Comparison of ENCODE assay signal across 16 cellular contexts in the genomic region with DNA sequence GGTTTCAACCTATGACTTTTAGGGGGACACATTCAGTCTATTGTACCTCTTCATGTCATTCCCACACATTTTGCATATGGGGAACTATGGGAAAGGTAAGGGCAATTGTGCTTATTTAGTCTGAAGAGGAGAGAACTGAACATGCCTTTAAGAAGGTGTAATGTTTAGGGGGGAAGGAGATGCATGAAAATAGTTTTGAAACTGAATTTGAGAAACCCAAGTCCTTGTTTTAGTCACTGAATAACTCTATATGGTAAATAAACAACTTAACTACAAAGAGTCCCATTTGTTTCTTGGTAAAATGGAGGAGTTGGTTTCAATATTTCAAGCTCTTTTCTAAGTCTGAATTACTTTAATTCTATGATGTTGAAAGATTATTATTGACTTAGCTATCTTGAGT.
DNase-seq lines count a peak whose midpoint lies in the region; ATAC-seq lines count a peak whose summit lies in the region.
"Had no signal": no experiment of that assay in that cellular context is flagged by ENCODE, and none has a peak within 500 bp of the region (broad histone marks: within the 10 kb centered on the region; RNA-seq: fewer than 3 reads in every experiment).

No MANE protein-coding gene starts in this region.

- DNase-seq in kidney tubule cell (ENCODE audit: low spot score) = no peak
- DNase-seq in activated T-helper 2 cell treated with anti-CD3 and anti-CD28 coated beads, Interferon-gamma antibody, Interleukin-2, Interleukin-4, amounts not matched to agents 10 μg/mL and 5 μg/mL and 100 μg/mL, durations not matched to agents 14 hours and 24 hours and 36 hours (ENCODE audit: low spot score) = no peak
- DNase-seq: ACHN; BE2C; C1 segment of cervical spinal cord; CD4-positive, CD25-positive, alpha-beta regulatory T cell; CD8-positive, alpha-beta memory T cell; COR-L47; GF-D8; H9; IMR-90 had no signal

- H3K36me3 Mint-ChIP-seq in activated T-helper 2 cell treated with anti-CD3 and anti-CD28 coated beads, Interferon-gamma antibody, Interleukin-2, Interleukin-4, amounts not matched to agents 10 μg/mL and 5 μg/mL and 100 μg/mL, durations not matched to agents 14 hours and 24 hours and 36 hours (ENCODE audit: low read depth) = no peaks in the 10 kb centered on the region
- H3K36me3 Mint-ChIP-seq: CD4-positive, CD25-positive, alpha-beta regulatory T cell had no signal

- H3K4me3 Mint-ChIP-seq in activated T-helper 2 cell treated with anti-CD3 and anti-CD28 coated beads, Interferon-gamma antibody, Interleukin-2, Interleukin-4, amounts not matched to agents 10 μg/mL and 5 μg/mL and 100 μg/mL, durations not matched to agents 14 hours and 24 hours and 36 hours (ENCODE audit: low read depth) = no peak overlapping the region
- H3K4me3 Mint-ChIP-seq: CD4-positive, CD25-positive, alpha-beta regulatory T cell; CD8-positive, alpha-beta memory T cell; H9 had no signal

- no peaks in the 10 kb centered on the region for H3K9me3 Mint-ChIP-seq in activated T-helper 2 cell treated with anti-CD3 and anti-CD28 coated beads, Interferon-gamma antibody, Interleukin-2, Interleukin-4, amounts not matched to agents 10 μg/mL and 5 μg/mL and 100 μg/mL, durations not matched to agents 14 hours and 24 hours and 36 hours
- H3K9me3 Mint-ChIP-seq: H9 had no signal

- intact Hi-C loops in activated T-helper 2 cell treated with anti-CD3 and anti-CD28 coated beads, Interferon-gamma antibody, Interleukin-2, Interleukin-4, amounts not matched to agents 10 μg/mL and 5 μg/mL and 100 μg/mL, durations not matched to agents 14 hours and 24 hours and 36 hours (cut with micrococcal nuclease) = no loop called here

- H3K27ac Mint-ChIP-seq in activated T-helper 2 cell treated with anti-CD3 and anti-CD28 coated beads, Interferon-gamma antibody, Interleukin-2, Interleukin-4, amounts not matched to agents 10 μg/mL and 5 μg/mL and 100 μg/mL, durations not matched to agents 14 hours and 24 hours and 36 hours = no peak overlapping the region
- H3K27ac Mint-ChIP-seq: CD4-positive, CD25-positive, alpha-beta regulatory T cell; CD8-positive, alpha-beta memory T cell; H9 had no signal

- peak; percentile 46 for ATAC-seq in GM18870 (IDR thresholded peaks at IDR 0.05; ENCODE audit: unreplicated experiment)
- peak; percentile 69 for ATAC-seq in GM21619 (IDR thresholded peaks at IDR 0.05; ENCODE audit: unreplicated experiment)
- ATAC-seq in HG02938 (IDR thresholded peaks at IDR 0.05; ENCODE audit: unreplicated experiment) = peak; percentile 59
- ATAC-seq in HG02759 (IDR thresholded peaks at IDR 0.05; ENCODE audit: unreplicated experiment) = no peak
- ATAC-seq: K562 had no signal

- H3K4me1 Mint-ChIP-seq in activated T-helper 2 cell treated with anti-CD3 and anti-CD28 coated beads, Interferon-gamma antibody, Interleukin-2, Interleukin-4, amounts not matched to agents 10 μg/mL and 5 μg/mL and 100 μg/mL, durations not matched to agents 14 hours and 24 hours and 36 hours (ENCODE audit: low read depth) = no peaks in the 10 kb centered on the region
- H3K4me1 Mint-ChIP-seq: CD4-positive, CD25-positive, alpha-beta regulatory T cell; CD8-positive, alpha-beta memory T cell had no signal

- no peaks in the 10 kb centered on the region for H3K27me3 Mint-ChIP-seq in activated T-helper 2 cell treated with anti-CD3 and anti-CD28 coated beads, Interferon-gamma antibody, Interleukin-2, Interleukin-4, amounts not matched to agents 10 μg/mL and 5 μg/mL and 100 μg/mL, durations not matched to agents 14 hours and 24 hours and 36 hours (ENCODE audit: low read depth)
